17 cellular contexts compared by ENCODE assay signal in the genomic region with DNA sequence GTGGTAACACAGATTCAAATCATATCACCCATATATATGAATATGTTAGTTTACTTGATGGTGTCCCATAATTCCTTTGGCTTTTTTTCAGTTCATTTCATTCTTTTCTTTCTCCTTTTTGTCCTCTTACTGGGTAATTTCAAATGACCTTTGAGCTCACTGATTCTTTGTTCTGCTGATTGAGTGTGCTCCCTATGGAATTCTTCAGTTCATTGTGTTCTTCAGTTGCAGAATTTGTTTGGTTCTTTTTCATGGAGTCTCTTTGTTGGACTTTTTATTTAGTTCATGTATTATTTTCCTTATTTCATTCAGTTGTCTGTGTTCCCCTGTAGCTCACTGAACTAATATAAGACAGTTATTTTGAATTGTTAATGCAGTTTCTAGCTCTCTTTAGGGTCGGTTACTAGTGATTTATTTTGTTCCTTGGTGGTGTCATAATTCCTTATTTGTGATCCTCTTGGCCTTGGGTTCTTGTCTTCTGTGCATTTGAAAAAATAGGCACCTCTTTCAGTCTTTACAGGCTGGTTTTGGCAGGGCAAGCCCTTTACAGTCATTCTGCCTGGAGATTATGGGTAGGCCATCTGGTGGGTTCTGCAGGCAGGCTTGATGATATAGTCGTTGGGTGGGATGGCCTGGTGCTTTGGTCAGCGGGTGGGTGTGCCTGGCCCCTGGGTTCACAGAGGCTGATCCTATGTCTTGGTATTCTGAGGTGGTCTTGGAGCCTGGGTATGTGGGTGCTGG.
DNase-seq lines count a peak whose midpoint lies in the region; ATAC-seq and TF ChIP-seq lines count a peak whose summit lies in the region.
"Had no signal": no experiment of that assay in that cellular context is flagged by ENCODE, and none has a peak within 500 bp of the region (broad histone marks: within the 10 kb centered on the region; RNA-seq: fewer than 3 reads in every experiment).

No MANE protein-coding gene starts in this region.

- no peaks in the 10 kb centered on the region for H3K27me3 Mint-ChIP-seq in neural crest cell (ENCODE audit: low read depth)
- no peaks in the 10 kb centered on the region for H3K27me3 Mint-ChIP-seq in activated T-cell treated with anti-CD3 and anti-CD28 coated beads, Interleukin-2, amount 50 U/mL, for 72 hours (ENCODE audit: low read depth)
- H3K27me3 Mint-ChIP-seq: CD4-positive, alpha-beta T cell had no signal

- H3K4me3 ChIP-seq in HUES48 (ENCODE audit: low read depth, low read length) (no peak overlapping the region), dorsolateral prefrontal cortex (no peak overlapping the region)
- H3K4me3 ChIP-seq: PC-9 had no signal

- H3K36me3 Mint-ChIP-seq in neural crest cell (ENCODE audit: low read depth): peaks cover 6% of the 10 kb centered on the region
- peaks cover 5 to 6% of the 10 kb centered on the region in 2 donors for H3K36me3 Mint-ChIP-seq in activated T-cell treated with anti-CD3 and anti-CD28 coated beads, Interleukin-2, amount 50 U/mL, for 72 hours (ENCODE audit: insufficient read depth in 2 of 2)

- peaks cover 21% of the 10 kb centered on the region for H3K4me1 Mint-ChIP-seq in neural crest cell
- no peaks in the 10 kb centered on the region for H3K4me1 Mint-ChIP-seq in activated T-cell treated with anti-CD3 and anti-CD28 coated beads, Interleukin-2, amount 50 U/mL, for 72 hours (ENCODE audit: low read depth)

- peaks cover 12% of the 10 kb centered on the region for H3K9me3 Mint-ChIP-seq in neural crest cell
- H3K9me3 Mint-ChIP-seq in activated T-cell treated with anti-CD3 and anti-CD28 coated beads, Interleukin-2, amount 50 U/mL, for 72 hours: peaks cover 1 to 7% of the 10 kb centered on the region in 2 donors

- peak; percentile 58 for DNase-seq in D341Med (ENCODE audit: low spot score)
- DNase-seq in dorsolateral prefrontal cortex: no peak
- DNase-seq in neural crest cell (ENCODE audit: low read depth, low spot score): no peak
- no peak for DNase-seq in activated T-cell treated with anti-CD3 and anti-CD28 coated beads, Interleukin-2, amount 50 U/mL, for 72 hours
- DNase-seq in NCI-H526 (lab: John Stamatoyannopoulos, UW): no peak
- no peak for DNase-seq in GM19238 (ENCODE audit: insufficient read length, low spot score)
- DNase-seq: BE2C; CD4-positive, alpha-beta T cell; DMS79; NCI-H1105; NCI-H2227 treated with DMSO at 0.1 percent for 48 hours; NCI-H510A treated with DMSO at 0.1 percent for 48 hours; PC-9 had no signal

- H3K27ac ChIP-seq in HUES48 (ENCODE audit: low read depth, low read length): peak overlapping the region; percentile 68
- H3K27ac ChIP-seq in dorsolateral prefrontal cortex: peak overlapping the region in 31 of 59 donors; percentile 8 to 69 (median 33)
- H3K27ac ChIP-seq: PC-9, RWPE1 had no signal

- no peaks in the 10 kb centered on the region for H3K27me3 ChIP-seq in HUES48 (ENCODE audit: control insufficient read depth, insufficient read depth, low read length)
- H3K27me3 ChIP-seq in dorsolateral prefrontal cortex: no peaks in the 10 kb centered on the region
- H3K27me3 ChIP-seq: BE2C had no signal

- TF ChIP-seq CTCF in dorsolateral prefrontal cortex (IDR thresholded peaks at IDR 0.05 in 54 of 56, conservative IDR thresholded peaks at IDR 0.05 in 2 of 56; ENCODE audit: low read depth in 1 of 56, partially characterized antibody in 56 of 56) (no peak), neural crest cell (conservative IDR thresholded peaks at IDR 0.05) (no peak)

- no peaks in the 10 kb centered on the region for H3K36me3 ChIP-seq in HUES48 (ENCODE audit: control insufficient read depth, insufficient read depth, low read length)
- H3K36me3 ChIP-seq: BE2C had no signal

- H3K4me3 Mint-ChIP-seq in neural crest cell: no peak overlapping the region
- H3K4me3 Mint-ChIP-seq in activated T-cell treated with anti-CD3 and anti-CD28 coated beads, Interleukin-2, amount 50 U/mL, for 72 hours: no peak overlapping the region
- H3K4me3 Mint-ChIP-seq: CD4-positive, alpha-beta T cell had no signal

- intact Hi-C loops in dorsolateral prefrontal cortex (cut with DNase I): no loop called here

- H3K9me3 ChIP-seq in HUES48 (ENCODE audit: control insufficient read depth, insufficient read depth, low read length): no peaks in the 10 kb centered on the region
- H3K9me3 ChIP-seq: BE2C had no signal

- no peak overlapping the region; the same call in 1 of the 2 replicates for H3K9ac ChIP-seq in HUES48 (ENCODE audit: low read depth, low read length)

- no peak for ATAC-seq in activated T-cell treated with anti-CD3 and anti-CD28 coated beads, Interleukin-2, amount 50 U/mL, for 72 hours (replicated peaks in 1 of 2)
- ATAC-seq in GM19467 (IDR thresholded peaks at IDR 0.05; ENCODE audit: unreplicated experiment): no peak
- ATAC-seq: HCT116 had no signal

- peaks cover 26% of the 10 kb centered on the region for H3K4me1 ChIP-seq in HUES48 (ENCODE audit: control insufficient read depth, insufficient read depth, low read length)
- H3K4me1 ChIP-seq: BE2C had no signal

- H3K27ac Mint-ChIP-seq in neural crest cell (ENCODE audit: unreplicated experiment): peak overlapping the region; percentile 75
- no peak overlapping the region for H3K27ac Mint-ChIP-seq in activated T-cell treated with anti-CD3 and anti-CD28 coated beads, Interleukin-2, amount 50 U/mL, for 72 hours
- H3K27ac Mint-ChIP-seq: CD4-positive, alpha-beta T cell had no signal
